In genomic region chr15:89814112-89814742, GRCh38 we compare ENCODE assay signal across 9 cellular contexts. TPM values are rescaled to one million over a fixed set of nuclear protein-coding genes. Genes with fewer than 3 reads are reported as not detected.
DNase-seq lines count a peak whose midpoint lies in the region; ATAC-seq lines count a peak whose summit lies in the region.
"Had no signal": no experiment of that assay in that cellular context is flagged by ENCODE, and none has a peak within 500 bp of the region (broad histone marks: within the 10 kb centered on the region; RNA-seq: fewer than 3 reads in every experiment).

No MANE protein-coding gene starts in this region.

- peak overlapping the region; percentile 30 for H3K4me3 ChIP-seq in iPS-18a (ENCODE audit: low read length)

- CTCF ChIA-PET in activated CD4-positive, alpha-beta memory T cell treated with anti-CD3 and anti-CD28 coated beads for 36 hours (lab: Charles Lee), result interaction anchor here (1.1 kb wide), 1 partner anchor 53 kb away, joined by 4 read pairs; no protein-coding TSS in a partner anchor

- intact Hi-C loops in activated CD4-positive, alpha-beta memory T cell treated with anti-CD3 and anti-CD28 coated beads for 36 hours (cut with micrococcal nuclease), result no loop called here

- H3K4me3 Mint-ChIP-seq in activated CD4-positive, alpha-beta memory T cell treated with anti-CD3 and anti-CD28 coated beads for 36 hours, result peak overlapping the region; percentile 26
- peak overlapping the region; percentile 61 for H3K4me3 Mint-ChIP-seq in stimulated activated naive CD8-positive, alpha-beta T cell treated with anti-CD3 and anti-CD28 coated beads, Interleukin-15, Interleukin-2, amounts not matched to agents 100 ng/mL and 50 ng/mL, for 24 hours

- peaks cover 2% of the 10 kb centered on the region for H3K4me1 ChIP-seq in iPS-18a (ENCODE audit: control insufficient read depth, low read depth, low read length)

- H3K27me3 ChIP-seq in iPS-18a (ENCODE audit: control insufficient read depth, insufficient read depth, low read length), result peaks cover 39% of the 10 kb centered on the region

- H3K36me3 ChIP-seq in iPS-18a (ENCODE audit: control insufficient read depth, low read depth, low read length), result no peaks in the 10 kb centered on the region

- H3K27me3 Mint-ChIP-seq in activated CD4-positive, alpha-beta memory T cell treated with anti-CD3 and anti-CD28 coated beads for 36 hours, result peaks cover 28% of the 10 kb centered on the region
- H3K27me3 Mint-ChIP-seq in stimulated activated naive CD8-positive, alpha-beta T cell treated with anti-CD3 and anti-CD28 coated beads, Interleukin-15, Interleukin-2, amounts not matched to agents 100 ng/mL and 50 ng/mL, for 24 hours, result peaks cover 36% of the 10 kb centered on the region

- H3K27ac Mint-ChIP-seq in activated CD4-positive, alpha-beta memory T cell treated with anti-CD3 and anti-CD28 coated beads for 36 hours, result no peak overlapping the region
- H3K27ac Mint-ChIP-seq in stimulated activated naive CD8-positive, alpha-beta T cell treated with anti-CD3 and anti-CD28 coated beads, Interleukin-15, Interleukin-2, amounts not matched to agents 100 ng/mL and 50 ng/mL, for 24 hours, result no peak overlapping the region

- POLR2A ChIA-PET in activated CD4-positive, alpha-beta memory T cell treated with anti-CD3 and anti-CD28 coated beads for 36 hours (lab: Charles Lee), result no interaction called here

- peaks cover 4% of the 10 kb centered on the region for H3K4me1 Mint-ChIP-seq in activated CD4-positive, alpha-beta memory T cell treated with anti-CD3 and anti-CD28 coated beads for 36 hours (ENCODE audit: low read depth)
- H3K4me1 Mint-ChIP-seq in stimulated activated naive CD8-positive, alpha-beta T cell treated with anti-CD3 and anti-CD28 coated beads, Interleukin-15, Interleukin-2, amounts not matched to agents 100 ng/mL and 50 ng/mL, for 24 hours (ENCODE audit: low read depth), result peaks cover 4% of the 10 kb centered on the region

- no peak overlapping the region for H3K9ac ChIP-seq in iPS-18a (ENCODE audit: low read length)

- no peaks in the 10 kb centered on the region for H3K9me3 Mint-ChIP-seq in activated CD4-positive, alpha-beta memory T cell treated with anti-CD3 and anti-CD28 coated beads for 36 hours
- H3K9me3 Mint-ChIP-seq in stimulated activated naive CD8-positive, alpha-beta T cell treated with anti-CD3 and anti-CD28 coated beads, Interleukin-15, Interleukin-2, amounts not matched to agents 100 ng/mL and 50 ng/mL, for 24 hours, result peaks cover 4% of the 10 kb centered on the region

- H3K9me3 ChIP-seq in iPS-18a (ENCODE audit: control insufficient read depth, low read depth, low read length), result no peaks in the 10 kb centered on the region

- H3K27ac ChIP-seq in iPS-18a (ENCODE audit: low read length), result no peak overlapping the region
- H3K27ac ChIP-seq: 22Rv1 had no signal

- ATAC-seq in GM21526 (IDR thresholded peaks at IDR 0.05; ENCODE audit: low FRiP score, unreplicated experiment), result no peak

- peaks cover 10% of the 10 kb centered on the region for H3K36me3 Mint-ChIP-seq in activated CD4-positive, alpha-beta memory T cell treated with anti-CD3 and anti-CD28 coated beads for 36 hours
- no peaks in the 10 kb centered on the region for H3K36me3 Mint-ChIP-seq in stimulated activated naive CD8-positive, alpha-beta T cell treated with anti-CD3 and anti-CD28 coated beads, Interleukin-15, Interleukin-2, amounts not matched to agents 100 ng/mL and 50 ng/mL, for 24 hours (ENCODE audit: low read depth)

- DNase-seq in DMS53 (lab: John Stamatoyannopoulos, UW) (peak; percentile 31), DMS53 treated with DMSO at 0.1 percent for 48 hours (lab: John Stamatoyannopoulos, UW; ENCODE audit: unreplicated experiment) (no peak), activated gamma-delta T cell (lab: John Stamatoyannopoulos, UW) (no peak), NCI-H446 treated with DMSO at 0.1 percent for 48 hours (lab: John Stamatoyannopoulos, UW) (no peak)
- DNase-seq in activated CD4-positive, alpha-beta memory T cell treated with anti-CD3 and anti-CD28 coated beads for 36 hours, result no peak

RNA-seq across cellular contexts. Expression of gene ANPEP, which starts 0.4 kb away (rescaled TPM):
- total RNA-seq in activated CD4-positive, alpha-beta memory T cell treated with anti-CD3 and anti-CD28 coated beads for 36 hours, result under 1 TPM; 0.12 to 0.14 TPM

RNA-seq across cellular contexts. Expression of gene MESP2, which starts 38.1 kb away (rescaled TPM):
- total RNA-seq in activated CD4-positive, alpha-beta memory T cell treated with anti-CD3 and anti-CD28 coated beads for 36 hours, result not detected
